ENCODE assay signal across 1 cellular context in the genomic region with DNA sequence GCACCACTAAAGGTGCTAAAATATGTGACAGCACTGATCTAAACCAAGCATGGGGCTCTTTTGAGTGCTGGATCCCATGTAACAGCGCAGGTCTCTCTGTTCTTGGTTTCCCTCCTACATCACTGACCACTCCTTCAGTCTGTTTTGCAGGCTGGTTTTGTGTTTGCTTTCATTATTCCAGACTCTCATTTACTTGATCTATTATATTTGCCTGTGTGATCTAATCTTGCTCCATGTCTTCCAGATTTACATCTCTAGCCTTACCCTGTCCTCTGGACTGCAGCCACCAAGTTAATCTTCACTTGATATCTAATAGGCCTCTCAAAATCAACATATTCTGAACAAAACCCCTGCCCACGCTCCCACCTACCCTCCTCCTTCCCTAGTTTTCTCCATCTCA.
TF ChIP-seq lines count a peak whose summit lies in the region.

No MANE protein-coding gene starts in this region.

TF ChIP-seq in IMR-90, 13 proteins besides CTCF, POLR2A, EP300 and RAD21:
- TF ChIP-seq MAFK (IDR thresholded peaks at IDR 0.05; ENCODE audit: low read depth, low read length): no peak
- TF ChIP-seq NFE2L2 (IDR thresholded peaks at IDR 0.05; ENCODE audit: low read depth, low read length): no peak
- TF ChIP-seq FOS (IDR thresholded peaks at IDR 0.05; ENCODE audit: low read depth, low read length): no peak
- no peak for TF ChIP-seq MXI1 (IDR thresholded peaks at IDR 0.05; ENCODE audit: borderline replicate concordance, low read depth, low read length)
- TF ChIP-seq RFX5 (IDR thresholded peaks at IDR 0.05; ENCODE audit: low read depth, low read length): no peak
- no peak for TF ChIP-seq CEBPB (IDR thresholded peaks at IDR 0.05; ENCODE audit: low read depth, low read length)
- TF ChIP-seq BHLHE40 (IDR thresholded peaks at IDR 0.05; ENCODE audit: low read depth, low read length): no peak
